Comparison of ENCODE assay signal across 1 cellular context in genomic region chr1:10209905-10210810, GRCh38.
TF ChIP-seq lines count a peak whose summit lies in the region.

Gene KIF1B (plus strand): TSS chr1:10210570. CDS start chr1:10232329, 21,759 bp downstream.

TF ChIP-seq in HEK293, 187 proteins besides CTCF, POLR2A, EP300 and RAD21 (continued from another document and continues in another):
- TF ChIP-seq ZNF214 (tag by site-specific recombination; IDR thresholded peaks at IDR 0.05; ENCODE audit: borderline replicate concordance): no peak
- TF ChIP-seq ZNF202 (tag by site-specific recombination; IDR thresholded peaks at IDR 0.05; ENCODE audit: borderline replicate concordance): no peak
- peak; percentile 83 for TF ChIP-seq ZNF561 (tag by site-specific recombination; IDR thresholded peaks at IDR 0.05; ENCODE audit: borderline replicate concordance)
- TF ChIP-seq ZNF19 (tag by site-specific recombination; IDR thresholded peaks at IDR 0.05; ENCODE audit: low read depth): no peak
- peak; percentile 91 for TF ChIP-seq KLF7 (tag by site-specific recombination; IDR thresholded peaks at IDR 0.05; ENCODE audit: borderline replicate concordance)
- peak; percentile 93 for TF ChIP-seq ZBTB20 (tag by site-specific recombination; IDR thresholded peaks at IDR 0.05)
- TF ChIP-seq ZNF473 (tag by site-specific recombination; IDR thresholded peaks at IDR 0.05): no peak
- no peak for TF ChIP-seq ZNF239 (tag by site-specific recombination; IDR thresholded peaks at IDR 0.05)
- peak; percentile 85 for TF ChIP-seq BCL11B (tag by site-specific recombination; IDR thresholded peaks at IDR 0.05; ENCODE audit: low read depth)
- peak; percentile 56; the same call in 1 of the 2 replicates for TF ChIP-seq KLF10 (tag by site-specific recombination; IDR thresholded peaks at IDR 0.05)
- TF ChIP-seq KLF1 (tag by site-specific recombination; IDR thresholded peaks at IDR 0.05): peak; percentile 83
- TF ChIP-seq YY2 (tag by site-specific recombination; IDR thresholded peaks at IDR 0.05): no peak
- TF ChIP-seq HOXD13 (CRISPR knock-in tag; IDR thresholded peaks at IDR 0.05; ENCODE audit: borderline replicate concordance): no peak
- TF ChIP-seq KLF17 (tag by site-specific recombination; IDR thresholded peaks at IDR 0.05): peak; percentile 67
- no peak for TF ChIP-seq ZNF138 (tag by site-specific recombination; IDR thresholded peaks at IDR 0.05; ENCODE audit: borderline replicate concordance)
- TF ChIP-seq ZNF23 (tag by site-specific recombination; IDR thresholded peaks at IDR 0.05; ENCODE audit: borderline replicate concordance): no peak
- peak; percentile 91; the same call in 1 of the 2 replicates for TF ChIP-seq ZNF391 (tag by site-specific recombination; IDR thresholded peaks at IDR 0.05; ENCODE audit: borderline replicate concordance, low read depth)
- 0 out of 2 replicates have a peak, but pooled peaks have one; percentile 17 for TF ChIP-seq ZNF623 (tag by site-specific recombination; IDR thresholded peaks at IDR 0.05)
- peak; percentile 46; the same call in 1 of the 2 replicates for TF ChIP-seq MZF1 (tag by site-specific recombination; IDR thresholded peaks at IDR 0.05; ENCODE audit: borderline replicate concordance)
- TF ChIP-seq ZNF18 (tag by site-specific recombination; IDR thresholded peaks at IDR 0.05): no peak
- TF ChIP-seq ZNF580 (tag by site-specific recombination; IDR thresholded peaks at IDR 0.05): peak; percentile 79; the same call in 1 of the 2 replicates
- TF ChIP-seq ZNF560 (tag by site-specific recombination; IDR thresholded peaks at IDR 0.05; ENCODE audit: borderline replicate concordance): no peak
- peak; percentile 89 for TF ChIP-seq SP7 (tag by site-specific recombination; IDR thresholded peaks at IDR 0.05)
- TF ChIP-seq ZSCAN23 (tag by site-specific recombination; IDR thresholded peaks at IDR 0.05): 0 out of 2 replicates have a peak, but pooled peaks have one; percentile 31
- 0 out of 2 replicates have a peak, but pooled peaks have one; percentile 11 for TF ChIP-seq GLI4 (tag by site-specific recombination; IDR thresholded peaks at IDR 0.05)
- TF ChIP-seq ZNF624 (tag by site-specific recombination; IDR thresholded peaks at IDR 0.05): no peak
- no peak for TF ChIP-seq ZNF311 (tag by site-specific recombination; IDR thresholded peaks at IDR 0.05; ENCODE audit: borderline replicate concordance)
- TF ChIP-seq ZNF2 (tag by site-specific recombination; IDR thresholded peaks at IDR 0.05): peak; percentile 90
- peak; percentile 59 for TF ChIP-seq ZIC2 (tag by site-specific recombination; IDR thresholded peaks at IDR 0.05)
- no peak for TF ChIP-seq ZNF830 (tag by site-specific recombination; IDR thresholded peaks at IDR 0.05; ENCODE audit: low read depth)
- no peak for TF ChIP-seq TSHZ1 (tag by site-specific recombination; IDR thresholded peaks at IDR 0.05; ENCODE audit: borderline replicate concordance)
- TF ChIP-seq ZBTB44 (tag by site-specific recombination; IDR thresholded peaks at IDR 0.05): no peak
- no peak for TF ChIP-seq ZNF48 (tag by site-specific recombination; IDR thresholded peaks at IDR 0.05)
- TF ChIP-seq ZNF843 (tag by site-specific recombination; IDR thresholded peaks at IDR 0.05): peak; percentile 40; the same call in 1 of the 2 replicates
- peak; percentile 62; the same call in 1 of the 2 replicates for TF ChIP-seq ZNF394 (tag by site-specific recombination; IDR thresholded peaks at IDR 0.05; ENCODE audit: borderline replicate concordance)
- TF ChIP-seq ZNF571 (tag by site-specific recombination; IDR thresholded peaks at IDR 0.05): no peak
- no peak for TF ChIP-seq SCRT2 (tag by site-specific recombination; IDR thresholded peaks at IDR 0.05)
- peak; percentile 79 for TF ChIP-seq ZNF398 (tag by site-specific recombination; IDR thresholded peaks at IDR 0.05)
- TF ChIP-seq ZNF501 (tag by site-specific recombination; IDR thresholded peaks at IDR 0.05): peak; percentile 96; the same call in 1 of the 2 replicates
- TF ChIP-seq IKZF3 (tag by site-specific recombination; IDR thresholded peaks at IDR 0.05): peak; percentile 91
- peak; percentile 83 for TF ChIP-seq ZNF366 (tag by site-specific recombination; conservative IDR thresholded peaks at IDR 0.05)
- TF ChIP-seq ZNF621 (tag by site-specific recombination; IDR thresholded peaks at IDR 0.05): no peak
- no peak for TF ChIP-seq ZNF274 (IDR thresholded peaks at IDR 0.05; ENCODE audit: low read length)
- TF ChIP-seq ZNF274 (tag by site-specific recombination; IDR thresholded peaks at IDR 0.05; ENCODE audit: borderline replicate concordance): no peak
- peak; percentile 86 for TF ChIP-seq GLIS1 (tag by site-specific recombination; IDR thresholded peaks at IDR 0.05)
- TF ChIP-seq ZFP37 (tag by site-specific recombination; IDR thresholded peaks at IDR 0.05): peak; percentile 77
- no peak for TF ChIP-seq ZNF585B (tag by site-specific recombination; IDR thresholded peaks at IDR 0.05)
- peak; percentile 90 for TF ChIP-seq ZXDB (tag by site-specific recombination; IDR thresholded peaks at IDR 0.05)
- TF ChIP-seq ZNF449 (tag by site-specific recombination; IDR thresholded peaks at IDR 0.05): no peak
- TF ChIP-seq ZNF112 (tag by site-specific recombination; IDR thresholded peaks at IDR 0.05): no peak
- no peak for TF ChIP-seq ZNF529 (tag by site-specific recombination; IDR thresholded peaks at IDR 0.05; ENCODE audit: insufficient replicate concordance)
- TF ChIP-seq PBX3 (CRISPR knock-in tag; IDR thresholded peaks at IDR 0.05): peak; percentile 100
- peak; percentile 100 for TF ChIP-seq ZBTB10 (tag by site-specific recombination; IDR thresholded peaks at IDR 0.05)
- TF ChIP-seq ZNF16 (tag by site-specific recombination; IDR thresholded peaks at IDR 0.05; ENCODE audit: low read depth): no peak
- TF ChIP-seq ZNF132 (tag by site-specific recombination; IDR thresholded peaks at IDR 0.05; ENCODE audit: borderline replicate concordance): no peak
- TF ChIP-seq KLF16 (tag by site-specific recombination; IDR thresholded peaks at IDR 0.05): peak; percentile 75
